In genomic region chr15:84631706-84632272, GRCh38 we compare ENCODE assay signal across 8 cellular contexts. TPM values are rescaled to one million over a fixed set of nuclear protein-coding genes. Genes with fewer than 3 reads are reported as not detected.
A peak's percentile ranks its signal among the peaks of the same experiment; 100 is the strongest.
DNase-seq lines count a peak whose midpoint lies in the region; ATAC-seq and TF ChIP-seq lines count a peak whose summit lies in the region.

No MANE protein-coding gene starts in this region.

- peak; percentile 49 for DNase-seq in DMS 273 (lab: John Stamatoyannopoulos, UW; ENCODE audit: unreplicated experiment)
- no peak for DNase-seq in DMS 273 treated with DMSO at 0.1 percent for 48 hours (lab: John Stamatoyannopoulos, UW)
- DNase-seq in spleen, result no peak
- DNase-seq in hepatic stellate cell (ENCODE audit: low spot score), result no peak
- DNase-seq in NCI-H526 treated with DMSO at 0.1 percent for 48 hours (lab: John Stamatoyannopoulos, UW), result no peak

- intact Hi-C loops in spleen (cut with DNase I; ENCODE audit: low total_unique reads), result no loop called here

- H3K4me1 ChIP-seq in gastroesophageal sphincter (peaks cover 8 to 48% (median 17%) of the 10 kb centered on the region in 3 donors), spleen (peaks cover 29 to 67% (median 47%) of the 10 kb centered on the region in 6 donors)

- TF ChIP-seq EP300 in gastroesophageal sphincter (IDR thresholded peaks at IDR 0.05), result no peak

- H3K4me3 ChIP-seq in gastroesophageal sphincter (peak overlapping the region; percentile 78 to 87), spleen (peak overlapping the region; percentile 49 to 95 (median 71))

- H3K36me3 ChIP-seq in gastroesophageal sphincter, result peaks cover 0 to 14% of the 10 kb centered on the region in 2 donors
- peaks cover 0 to 11% (median 0%) of the 10 kb centered on the region in 6 donors for H3K36me3 ChIP-seq in spleen

- TF ChIP-seq POLR2A in gastroesophageal sphincter (IDR thresholded peaks at IDR 0.05) (no peak), spleen (IDR thresholded peaks at IDR 0.05) (no peak)

- WGBS in gastroesophageal sphincter (ENCODE audit: low coverage in 1 of 2), 2 donors, result 13 to 33% methylated on average over 3 to 6 of the region's 7 CpGs
- WGBS in spleen, 5 donors, result 28 to 46% (median 44%) methylated on average over 7 of the region's 7 CpGs

- H3K9me3 ChIP-seq in gastroesophageal sphincter (no peaks in the 10 kb centered on the region), spleen (no peaks in the 10 kb centered on the region)

- TF ChIP-seq CTCF in VCaP (conservative IDR thresholded peaks at IDR 0.05), result no peak
- no peak for TF ChIP-seq CTCF in gastroesophageal sphincter (IDR thresholded peaks at IDR 0.05)
- no peak for TF ChIP-seq CTCF in spleen (IDR thresholded peaks at IDR 0.05 in 8 of 11, conservative IDR thresholded peaks at IDR 0.05 in 3 of 11)

- H3K27me3 ChIP-seq in gastroesophageal sphincter (no peaks in the 10 kb centered on the region), spleen (replicated peaks in 1 of 7) (no peaks in the 10 kb centered on the region)

- ATAC-seq in gastroesophageal sphincter (no peak), HG03457 (IDR thresholded peaks at IDR 0.05; ENCODE audit: unreplicated experiment) (no peak)

- H3K27ac ChIP-seq in VCaP (peak overlapping the region; percentile 67), gastroesophageal sphincter (peak overlapping the region; percentile 83 to 96 (median 89)), spleen (peak overlapping the region; percentile 71 to 96 (median 94))

RNA-seq across cellular contexts. Expression of gene WDR73, which starts 22.3 kb away (rescaled TPM):
- 10 to 100 TPM; 12.6 to 43.3 (median 20.2) TPM for total RNA-seq in gastroesophageal sphincter
- 10 to 100 TPM; 23.1 to 31.6 (median 29.3) TPM for total RNA-seq in spleen
- 10 to 100 TPM; 12.7 to 20.2 (median 18.4) TPM for polyA plus RNA-seq in spleen

RNA-seq across cellular contexts. Expression of gene NMB, which starts 26.2 kb away (rescaled TPM):
- total RNA-seq in gastroesophageal sphincter (1 to 10 TPM; 2.1 to 4.6 (median 3.9) TPM), spleen (1 to 10 TPM; 1.0 to 4.2 (median 2.4) TPM)
- 1 to 10 TPM; 2.2 to 5.5 (median 4.7) TPM for polyA plus RNA-seq in spleen

RNA-seq across cellular contexts. Expression of gene ZSCAN2, which starts 31.0 kb away (rescaled TPM):
- total RNA-seq in gastroesophageal sphincter (10 to 100 TPM in 1 of 4 donors, 1 to 10 TPM in 3; 3.5 to 13.8 (median 7.1) TPM), spleen (10 to 100 TPM in 4 of 7 donors, 1 to 10 TPM in 3; 8.1 to 15.1 (median 10.7) TPM)
- polyA plus RNA-seq in spleen, result 1 to 10 TPM; 4.6 to 6.4 (median 5.6) TPM
